Comparison of ENCODE assay signal across 8 cellular contexts in genomic region chr9:19184144-19184917, GRCh38. TPM values are rescaled to one million over a fixed set of nuclear protein-coding genes. Genes with fewer than 3 reads are reported as not detected.
A peak's percentile ranks its signal among the peaks of the same experiment; 100 is the strongest.
DNase-seq lines count a peak whose midpoint lies in the region.

No MANE protein-coding gene starts in this region.

- no peaks in the 10 kb centered on the region for H3K9me3 ChIP-seq in duodenal mucosa (ENCODE audit: control insufficient read depth in 1 of 2, low read length in 2 of 2)

- H3K4me3 Mint-ChIP-seq in activated CD4-positive, alpha-beta memory T cell treated with anti-CD3 and anti-CD28 coated beads for 36 hours = peak overlapping the region; percentile 68

- no peak overlapping the region for H3K23ac ChIP-seq in mesendoderm (ENCODE audit: low read length)

- peak overlapping the region; percentile 60 for H3K27ac ChIP-seq in duodenal mucosa (ENCODE audit: low read depth, low read length)
- peak overlapping the region; percentile 11 for H3K27ac ChIP-seq in mesendoderm (ENCODE audit: low read depth, low read length)

- H3K9me3 Mint-ChIP-seq in activated CD4-positive, alpha-beta memory T cell treated with anti-CD3 and anti-CD28 coated beads for 36 hours = no peaks in the 10 kb centered on the region

- H3K4me1 Mint-ChIP-seq in activated CD4-positive, alpha-beta memory T cell treated with anti-CD3 and anti-CD28 coated beads for 36 hours (ENCODE audit: low read depth) = peaks cover 28% of the 10 kb centered on the region

- CTCF ChIA-PET in activated CD4-positive, alpha-beta memory T cell treated with anti-CD3 and anti-CD28 coated beads for 36 hours (lab: Charles Lee) = interaction anchor here (0.7 to 2.9 kb wide), 6 partner anchors 10 to 273 kb away, joined by 3 to 20 read pairs (median 6); partner anchors contain the start of gene RRAGA

- H2AK5ac ChIP-seq in mesendoderm (ENCODE audit: low read length) = no peak overlapping the region

- no CpG with 5 or more reads among the region's 7 CpGs for WGBS in mesendoderm (ENCODE audit: extremely low coverage, insufficient coverage, low lambda C conversion rate)

- peak overlapping the region; percentile 87 for H3K27ac Mint-ChIP-seq in activated CD4-positive, alpha-beta memory T cell treated with anti-CD3 and anti-CD28 coated beads for 36 hours

- H3K36me3 Mint-ChIP-seq in activated CD4-positive, alpha-beta memory T cell treated with anti-CD3 and anti-CD28 coated beads for 36 hours = no peaks in the 10 kb centered on the region

- no peaks in the 10 kb centered on the region for H3K79me2 ChIP-seq in mesendoderm (ENCODE audit: control insufficient read depth, insufficient read depth, low read length)

- peak overlapping the region; percentile 56 for H3K18ac ChIP-seq in mesendoderm (ENCODE audit: low read length)

- H4K8ac ChIP-seq in mesendoderm (ENCODE audit: low read depth, low read length) = no peak overlapping the region

- no peak overlapping the region for H4K5ac ChIP-seq in mesendoderm (ENCODE audit: low read length)

- no peaks in the 10 kb centered on the region for H3K27me3 ChIP-seq in duodenal mucosa (ENCODE audit: control insufficient read depth in 1 of 2, insufficient read depth in 2 of 2, low read length in 2 of 2)
- no peaks in the 10 kb centered on the region for H3K27me3 ChIP-seq in mesendoderm (ENCODE audit: insufficient read depth, low read length, poor library complexity)

- DNase-seq in G401 (ENCODE audit: low spot score) (peak; percentile 62), H4 (ENCODE audit: low spot score) (peak; percentile 88), M059J (ENCODE audit: low read depth) (peak; percentile 83), mesendoderm (peak; percentile 62), cerebellar nuclear complex (lab: John Stamatoyannopoulos, UW) (no peak)
- peak; percentile 91 for DNase-seq in activated CD4-positive, alpha-beta memory T cell treated with anti-CD3 and anti-CD28 coated beads for 36 hours
- peak; percentile 16 for DNase-seq in stimulated activated CD8-positive, alpha-beta memory T cell treated with anti-CD3 and anti-CD28 coated beads, Interleukin-15, amount 100 ng/mL, for 24 hours (ENCODE audit: low read depth)

- H3K4me3 ChIP-seq in duodenal mucosa (ENCODE audit: low read depth in 1 of 2, low read length in 2 of 2) = no peak overlapping the region
- H3K4me3 ChIP-seq in mesendoderm (ENCODE audit: low read length) = no peak overlapping the region

- no peaks in the 10 kb centered on the region for H3K27me3 Mint-ChIP-seq in activated CD4-positive, alpha-beta memory T cell treated with anti-CD3 and anti-CD28 coated beads for 36 hours

- intact Hi-C loops in activated CD4-positive, alpha-beta memory T cell treated with anti-CD3 and anti-CD28 coated beads for 36 hours (cut with micrococcal nuclease) = loop anchor here (1.0 to 5.0 kb wide), 10 partner anchors 10 to 288 kb away; partner anchors contain the start of genes DENND4C, HAUS6, PLIN2 and RPS6

- H3K4me1 ChIP-seq in duodenal mucosa (ENCODE audit: control insufficient read depth in 1 of 2, insufficient read depth in 2 of 2, low read length in 2 of 2) (peaks cover 22 to 25% of the 10 kb centered on the region in 2 donors), mesendoderm (ENCODE audit: control insufficient read depth, low read depth, low read length) (no peaks in the 10 kb centered on the region)

- H3K4me2 ChIP-seq in mesendoderm (ENCODE audit: low read length) = no peak overlapping the region

- H3K56ac ChIP-seq in mesendoderm (ENCODE audit: low read length) = no peak overlapping the region

- no peaks in the 10 kb centered on the region for H3K36me3 ChIP-seq in duodenal mucosa (ENCODE audit: control insufficient read depth in 1 of 2, insufficient read depth in 2 of 2, low read length in 2 of 2)
- H3K36me3 ChIP-seq in mesendoderm (ENCODE audit: control insufficient read depth, insufficient read depth, low read length) = no peaks in the 10 kb centered on the region

- POLR2A ChIA-PET in activated CD4-positive, alpha-beta memory T cell treated with anti-CD3 and anti-CD28 coated beads for 36 hours (lab: Charles Lee) = interaction anchor here (0.5 to 1.4 kb wide), 8 partner anchors 10 to 196 kb away, joined by 3 to 8 read pairs (median 4); partner anchors contain the start of gene RPS6

- H2BK120ac ChIP-seq in mesendoderm (ENCODE audit: low read depth, low read length) = peak overlapping the region; percentile 45

- H3K4ac ChIP-seq in mesendoderm (ENCODE audit: low read depth, low read length) = peak overlapping the region; percentile 70

- in situ Hi-C loops in G401 (cut with HindIII; ENCODE audit: low sequenced_read_pairs) = no loop called here

- H2BK15ac ChIP-seq in mesendoderm (replicated peaks; ENCODE audit: low read depth) = peak overlapping the region; percentile 94

- H3K9ac ChIP-seq in duodenal mucosa (ENCODE audit: low read depth in 1 of 2, low read length in 2 of 2) (peak overlapping the region in 1 of 2 donors; percentile 8), mesendoderm (ENCODE audit: low read length) (no peak overlapping the region)

- H3K79me1 ChIP-seq in mesendoderm (ENCODE audit: low read length) = no peaks in the 10 kb centered on the region

- no peak overlapping the region for H2BK5ac ChIP-seq in mesendoderm (ENCODE audit: low read length)

RNA-seq across cellular contexts. Expression of gene DENND4C, which starts 46.2 kb away (rescaled TPM):
- 30.0 and 31.5 TPM in 2 replicates for total RNA-seq in G401 (2014; rRNA removed; shearing (Covaris generic))
- 16.5 and 19.3 TPM in 2 replicates for total RNA-seq in H4 (2014; rRNA removed; shearing (Covaris generic))
- 36.7 and 40.7 TPM in 2 replicates for total RNA-seq in M059J (2014; rRNA removed; shearing (Covaris generic))
- 10 to 100 TPM; 17.8 to 20.2 TPM for total RNA-seq in activated CD4-positive, alpha-beta memory T cell treated with anti-CD3 and anti-CD28 coated beads for 36 hours
- 4.2 TPM for polyA plus RNA-seq in mesendoderm (2013, experiment 1 of 2)
- 4.1 TPM for polyA plus RNA-seq in mesendoderm (2013, experiment 2 of 2)

RNA-seq across cellular contexts. Expression of gene PLIN2, which starts 57.0 kb away (rescaled TPM):
- total RNA-seq in G401 (2014; rRNA removed; shearing (Covaris generic)) = 54.6 and 59.1 TPM in 2 replicates
- total RNA-seq in H4 (2014; rRNA removed; shearing (Covaris generic)) = 24.4 and 24.9 TPM in 2 replicates
- total RNA-seq in M059J (2014; rRNA removed; shearing (Covaris generic)) = 82.0 and 96.6 TPM in 2 replicates
- 10 to 100 TPM; 52.9 to 54.2 TPM for total RNA-seq in activated CD4-positive, alpha-beta memory T cell treated with anti-CD3 and anti-CD28 coated beads for 36 hours
- polyA plus RNA-seq in mesendoderm (2013, experiment 1 of 2) = 29.9 TPM
- 31.0 TPM for polyA plus RNA-seq in mesendoderm (2013, experiment 2 of 2)

Comparison
In these comparisons a context has a peak if more than half of its experiments do, and no peak if none do; other contexts are left out.
1. DNase-seq: peak in G401 (single experiment), H4 (single experiment), M059J (single experiment), activated CD4-positive, alpha-beta memory T cell treated with anti-CD3 and anti-CD28 coated beads for 36 hours (single experiment), mesendoderm (single experiment) and stimulated activated CD8-positive, alpha-beta memory T cell treated with anti-CD3 and anti-CD28 coated beads, Interleukin-15, amount 100 ng/mL, for 24 hours (single experiment); none in cerebellar nuclear complex (0 of 2).